ENCODE assay signal across 14 cellular contexts in the genomic region with DNA sequence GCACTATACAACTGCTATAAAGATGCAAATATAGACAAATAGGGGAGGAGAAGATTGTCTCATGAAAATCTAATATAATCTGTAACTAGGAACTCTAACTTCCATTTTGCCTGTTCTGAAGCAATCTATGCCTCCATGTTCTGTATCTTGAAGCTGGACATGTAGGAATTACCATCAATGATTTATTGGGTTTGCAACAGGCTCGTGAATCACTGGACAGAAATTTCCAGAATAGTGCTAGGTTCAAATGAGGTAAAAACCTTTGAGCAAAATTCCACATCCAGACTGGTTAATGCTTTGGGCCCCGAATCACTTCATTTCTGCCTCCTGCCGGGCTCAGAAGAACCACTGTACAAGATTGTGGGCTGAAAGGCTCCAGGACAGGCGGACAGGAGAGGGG.
DNase-seq lines count a peak whose midpoint lies in the region; ATAC-seq and TF ChIP-seq lines count a peak whose summit lies in the region.
"Had no signal": no experiment of that assay in that cellular context is flagged by ENCODE, and none has a peak within 500 bp of the region (broad histone marks: within the 10 kb centered on the region; RNA-seq: fewer than 3 reads in every experiment).

No MANE protein-coding gene starts in this region.

- no peak overlapping the region for H3K4me3 ChIP-seq in endodermal cell (ENCODE audit: low read length)
- no peak overlapping the region for H3K4me3 ChIP-seq in fibroblast of villous mesenchyme (ENCODE audit: low read depth, low read length)
- no peak overlapping the region for H3K4me3 ChIP-seq in tibial nerve
- H3K4me3 ChIP-seq in H7 (ENCODE audit: insufficient read depth, low read depth, low read length): no peak overlapping the region

- H3K4me1 Mint-ChIP-seq in endodermal cell: no peaks in the 10 kb centered on the region
- no peaks in the 10 kb centered on the region for H3K4me1 Mint-ChIP-seq in activated T-cell treated with anti-CD3 and anti-CD28 coated beads, Interleukin-2, amount 50 U/mL, for 4 hours (ENCODE audit: low read depth)
- H3K4me1 Mint-ChIP-seq: CD4-positive, alpha-beta memory T cell had no signal

- H3K27ac Mint-ChIP-seq in endodermal cell: no peak overlapping the region
- H3K27ac Mint-ChIP-seq: CD4-positive, alpha-beta memory T cell had no signal

- peak overlapping the region; percentile 79 for H3K27ac ChIP-seq in endodermal cell (ENCODE audit: low read depth, low read length)
- no peak overlapping the region for H3K27ac ChIP-seq in tibial nerve

- H3K9me3 ChIP-seq in endodermal cell (ENCODE audit: control insufficient read depth, low read length) (no peaks in the 10 kb centered on the region), tibial nerve (no peaks in the 10 kb centered on the region)

- ATAC-seq in omental fat pad (ENCODE audit: low FRiP score): peak; percentile 48
- no peak for ATAC-seq in activated T-cell treated with anti-CD3 and anti-CD28 coated beads, Interleukin-2, amount 50 U/mL, for 4 hours

- H3K27me3 Mint-ChIP-seq in endodermal cell (ENCODE audit: insufficient read depth): peaks cover 48% of the 10 kb centered on the region
- H3K27me3 Mint-ChIP-seq in activated T-cell treated with anti-CD3 and anti-CD28 coated beads, Interleukin-2, amount 50 U/mL, for 4 hours (ENCODE audit: low read depth): peaks cover 24% of the 10 kb centered on the region

- H3K27me3 ChIP-seq in endodermal cell (ENCODE audit: control insufficient read depth, insufficient read depth, low read length, poor library complexity, severe bottlenecking) (peaks cover 13% of the 10 kb centered on the region), tibial nerve (no peaks in the 10 kb centered on the region), H7 (ENCODE audit: control insufficient read depth, insufficient read depth, low read length) (no peaks in the 10 kb centered on the region; the same call in 1 of the 2 replicates)

- DNase-seq in endodermal cell (no peak), fibroblast of villous mesenchyme (ENCODE audit: low read depth) (peak; percentile 20), omental fat pad (ENCODE audit: low spot score) (no peak), tibial nerve (ENCODE audit: low spot score in 2 of 2) (no peak), H7 (no peak)
- no peak for DNase-seq in activated T-cell treated with anti-CD3 and anti-CD28 coated beads, Interleukin-2, amount 50 U/mL, for 4 hours
- DNase-seq: Calu3; CD4-positive, alpha-beta memory T cell; COR-L47; DMS53; DMS79 treated with DMSO at 0.1 percent for 48 hours; GF-D8; GOT3; HCEC 1CT had no signal

- H3K9ac ChIP-seq in endodermal cell (ENCODE audit: extremely low read depth, low read length, poor library complexity, severe bottlenecking): no peak overlapping the region

- no peaks in the 10 kb centered on the region for H3K4me1 ChIP-seq in endodermal cell (ENCODE audit: control insufficient read depth, insufficient read depth, low read length)
- H3K4me1 ChIP-seq in tibial nerve: no peaks in the 10 kb centered on the region

- H3K36me3 Mint-ChIP-seq in endodermal cell (ENCODE audit: low read depth): no peaks in the 10 kb centered on the region
- no peaks in the 10 kb centered on the region for H3K36me3 Mint-ChIP-seq in activated T-cell treated with anti-CD3 and anti-CD28 coated beads, Interleukin-2, amount 50 U/mL, for 4 hours (ENCODE audit: insufficient read depth)
- H3K36me3 Mint-ChIP-seq: CD4-positive, alpha-beta memory T cell had no signal

- H3K4me3 Mint-ChIP-seq in endodermal cell: no peak overlapping the region
- H3K4me3 Mint-ChIP-seq in activated T-cell treated with anti-CD3 and anti-CD28 coated beads, Interleukin-2, amount 50 U/mL, for 4 hours: no peak overlapping the region
- H3K4me3 Mint-ChIP-seq: CD4-positive, alpha-beta memory T cell had no signal

- no peak for TF ChIP-seq EP300 in tibial nerve (IDR thresholded peaks at IDR 0.05)

- no peak for TF ChIP-seq POLR2A in tibial nerve (IDR thresholded peaks at IDR 0.05)

- WGBS in endodermal cell (ENCODE audit: insufficient coverage in 1 of 2, insufficient read length in 1 of 2), 2 experiments: 88 to 93% methylated on average over 4 of the region's 4 CpGs
- WGBS in tibial nerve, 2 donors: 54 to 64% methylated on average over 4 of the region's 4 CpGs

- TF ChIP-seq CTCF in endodermal cell (conservative IDR thresholded peaks at IDR 0.05) (no peak), fibroblast of villous mesenchyme (IDR thresholded peaks at IDR 0.05; ENCODE audit: insufficient read depth, low read depth, low read length) (no peak), omental fat pad (IDR thresholded peaks at IDR 0.05) (no peak), tibial nerve (IDR thresholded peaks at IDR 0.05) (no peak)

- peaks cover 4% of the 10 kb centered on the region for H3K9me3 Mint-ChIP-seq in endodermal cell
- no peaks in the 10 kb centered on the region for H3K9me3 Mint-ChIP-seq in activated T-cell treated with anti-CD3 and anti-CD28 coated beads, Interleukin-2, amount 50 U/mL, for 4 hours

- H3K36me3 ChIP-seq in endodermal cell (ENCODE audit: control insufficient read depth, insufficient read depth, low read length): no peaks in the 10 kb centered on the region
- H3K36me3 ChIP-seq in tibial nerve: no peaks in the 10 kb centered on the region
- H3K36me3 ChIP-seq in H7 (replicated peaks; ENCODE audit: control insufficient read depth, insufficient read depth, low read length): no peaks in the 10 kb centered on the region
